In the genomic region with DNA sequence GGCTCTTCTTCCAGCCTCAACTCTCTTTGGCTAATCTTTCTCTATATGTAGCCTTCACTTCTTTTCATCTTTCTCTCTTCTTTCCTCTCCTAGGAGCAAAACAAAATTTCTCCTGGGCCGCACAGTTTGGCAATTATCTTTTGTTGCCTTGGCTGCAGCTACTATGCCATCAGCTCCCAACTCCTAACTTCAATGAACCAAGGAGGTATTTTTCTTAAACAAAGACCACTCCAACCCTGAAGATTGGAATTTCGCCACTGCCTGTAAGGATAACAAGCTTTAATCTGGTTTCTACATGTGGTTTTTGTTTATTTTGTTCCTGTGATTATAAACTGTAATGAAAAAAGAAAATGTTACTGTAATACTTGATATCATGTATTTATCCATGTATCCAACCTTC, we compare ENCODE assay signal across 25 cellular contexts.
"Had no signal": no experiment of that assay in that cellular context is flagged by ENCODE, and none has a peak within 500 bp of the region (broad histone marks: within the 10 kb centered on the region; RNA-seq: fewer than 3 reads in every experiment).

No MANE protein-coding gene starts in this region.

- H3K9me3 ChIP-seq: colonic mucosa, gastroesophageal sphincter, heart left ventricle, psoas muscle, sigmoid colon, suprapubic skin had no signal

- H2AFZ ChIP-seq: hepatocyte had no signal

- H3K36me3 ChIP-seq: colonic mucosa, gastroesophageal sphincter, heart left ventricle, sigmoid colon, suprapubic skin had no signal

- H3K4me3 ChIP-seq: colonic mucosa, gastroesophageal sphincter, heart left ventricle, hepatocyte, lung, psoas muscle, sigmoid colon, suprapubic skin had no signal

- DNase-seq: colonic mucosa; effector CD8-positive, alpha-beta T cell; foreskin keratinocyte; heart left ventricle; kidney; nucleus accumbens; psoas muscle; right cardiac atrium; sigmoid colon; stimulated activated CD4-positive, alpha-beta T cell treated with anti-CD3 and anti-CD28 coated beads, Interleukin-2, amount 100 ng/mL, for 24 hours; stimulated activated CD4-positive, alpha-beta T cell treated with anti-CD3 and anti-CD28 coated beads, Interleukin-4, amount 100 ng/mL, for 24 hours; trophoblast cell had no signal

- FAIRE-seq: kidney had no signal

- H3K27ac Mint-ChIP-seq: dendritic cell treated with granulocyte-macrophage colony-stimulating factor and Interleukin-4, amounts not matched to agents 40 ng/mL and 50 ng/mL, for 4 days; endodermal cell; memory B cell; nephron; stimulated activated memory B cell treated with anti-CD40 and anti-IgM and Interleukin-4, amounts not matched to agents 10 μg/mL and 1 μg/mL and 100 μg/mL, for 72 hours had no signal

- H3K4me1 ChIP-seq: colonic mucosa had no signal

- H3K4me3 Mint-ChIP-seq: dendritic cell treated with granulocyte-macrophage colony-stimulating factor and Interleukin-4, amounts not matched to agents 40 ng/mL and 50 ng/mL, for 4 days; endodermal cell; memory B cell; nephron; stimulated activated memory B cell treated with anti-CD40 and anti-IgM and Interleukin-4, amounts not matched to agents 10 μg/mL and 1 μg/mL and 100 μg/mL, for 72 hours; stimulated activated naive CD8-positive, alpha-beta T cell treated with anti-CD3 and anti-CD28 coated beads, Interleukin-15, Interleukin-2, amounts not matched to agents 100 ng/mL and 50 ng/mL, for 24 hours had no signal

- H3K27me3 Mint-ChIP-seq: dendritic cell treated with granulocyte-macrophage colony-stimulating factor and Interleukin-4, amounts not matched to agents 40 ng/mL and 50 ng/mL, for 4 days; stimulated activated memory B cell treated with anti-CD40 and anti-IgM and Interleukin-4, amounts not matched to agents 10 μg/mL and 1 μg/mL and 100 μg/mL, for 72 hours had no signal

- ATAC-seq: esophagus mucosa; foreskin keratinocyte; gastroesophageal sphincter; heart left ventricle; left lobe of liver; psoas muscle; right cardiac atrium; stimulated activated memory B cell treated with anti-CD40 and anti-IgM and Interleukin-4, amounts not matched to agents 10 μg/mL and 1 μg/mL and 100 μg/mL, for 72 hours had no signal

- H3K27ac ChIP-seq: colonic mucosa, epithelial cell of prostate, foreskin keratinocyte, heart left ventricle, hepatocyte, psoas muscle, suprapubic skin had no signal

- H3K9me3 Mint-ChIP-seq: dendritic cell treated with granulocyte-macrophage colony-stimulating factor and Interleukin-4, amounts not matched to agents 40 ng/mL and 50 ng/mL, for 4 days; memory B cell; stimulated activated memory B cell treated with anti-CD40 and anti-IgM and Interleukin-4, amounts not matched to agents 10 μg/mL and 1 μg/mL and 100 μg/mL, for 72 hours; stimulated activated naive CD8-positive, alpha-beta T cell treated with anti-CD3 and anti-CD28 coated beads, Interleukin-15, Interleukin-2, amounts not matched to agents 100 ng/mL and 50 ng/mL, for 24 hours had no signal

- H3K4me2 ChIP-seq: hepatocyte had no signal

- H3K36me3 Mint-ChIP-seq: memory B cell; stimulated activated memory B cell treated with anti-CD40 and anti-IgM and Interleukin-4, amounts not matched to agents 10 μg/mL and 1 μg/mL and 100 μg/mL, for 72 hours had no signal

- H3K27me3 ChIP-seq: colonic mucosa, foreskin keratinocyte, gastroesophageal sphincter, heart left ventricle, hepatocyte, sigmoid colon, suprapubic skin had no signal
